8 cellular contexts compared by ENCODE assay signal in genomic region chr17:3723188-3723555, GRCh38. TPM values are rescaled to one million over a fixed set of nuclear protein-coding genes. Genes with fewer than 3 reads are reported as not detected.
DNase-seq lines count a peak whose midpoint lies in the region; ATAC-seq and TF ChIP-seq lines count a peak whose summit lies in the region.

No MANE protein-coding gene starts in this region.

- no peak for DNase-seq in H9
- no peak for DNase-seq in glutamatergic neuron
- no peak for DNase-seq in smooth muscle cell (lab: John Stamatoyannopoulos, UW; ENCODE audit: unreplicated experiment)
- no peak for DNase-seq in H4 (ENCODE audit: low spot score)
- DNase-seq in DMS 273 (lab: John Stamatoyannopoulos, UW; ENCODE audit: unreplicated experiment), result no peak
- no peak for DNase-seq in stimulated activated CD4-positive, alpha-beta T cell treated with anti-CD3 and anti-CD28 coated beads, Interleukin-1b, Interleukin-23, amount 100 ng/mL, for 48 hours

- no peak overlapping the region for H3K18ac ChIP-seq in H9 (ENCODE audit: insufficient read length, low read depth, low read length)

- ATAC-seq in HG03565 (IDR thresholded peaks at IDR 0.05; ENCODE audit: unreplicated experiment), result no peak

- peaks cover 8% of the 10 kb centered on the region; the same call in 1 of the 2 replicates for H3K79me2 ChIP-seq in H9 (ENCODE audit: insufficient read depth, low read length)
- H3K79me2 ChIP-seq in SU-DHL-6 (ENCODE audit: insufficient read depth, low read length), result peaks cover 53% of the 10 kb centered on the region
- H3K79me2 ChIP-seq in smooth muscle cell (ENCODE audit: low read depth), result peaks cover 26% of the 10 kb centered on the region

- WGBS in H9 (ENCODE audit: extremely low coverage, insufficient read length, low lambda C conversion rate), result no CpG with 5 or more reads among the region's 13 CpGs
- 7% methylated on average over 13 of the region's 13 CpGs for WGBS in smooth muscle cell (ENCODE audit: low lambda C conversion rate)

- H2AK5ac ChIP-seq in H9 (ENCODE audit: insufficient read length, low read length), result no peak overlapping the region

- H3K27ac Mint-ChIP-seq in H9 (peak overlapping the region in 2 of 3 experiments; percentile 69 to 98; a peak in 5 of 7 replicates), glutamatergic neuron (ENCODE audit: unreplicated experiment) (peak overlapping the region; percentile 88)

- peaks cover 11% of the 10 kb centered on the region for H3K23me2 ChIP-seq in H9 (ENCODE audit: insufficient read length, low read depth, low read length, poor library complexity, severe bottlenecking)

- H3K4me1 Mint-ChIP-seq in H9, result peaks cover 17 to 25% of the 10 kb centered on the region in 2 experiments
- peaks cover 11% of the 10 kb centered on the region for H3K4me1 Mint-ChIP-seq in glutamatergic neuron (ENCODE audit: low read depth, unreplicated experiment)

- H3K4me3 ChIP-seq in SU-DHL-6 (ENCODE audit: insufficient read depth, low read length, poor library complexity, severe bottlenecking), result peak overlapping the region; percentile 79
- peak overlapping the region; percentile 80 for H3K4me3 ChIP-seq in smooth muscle cell

- H3K36me3 ChIP-seq in SU-DHL-6 (ENCODE audit: low read length) (peaks cover 12% of the 10 kb centered on the region; the same call in 1 of the 2 replicates), smooth muscle cell (ENCODE audit: low read depth) (no peaks in the 10 kb centered on the region)

- H3K27me3 Mint-ChIP-seq in H9 (ENCODE audit: low read depth), result no peaks in the 10 kb centered on the region
- H3K27me3 Mint-ChIP-seq in glutamatergic neuron (ENCODE audit: unreplicated experiment), result peaks cover 2% of the 10 kb centered on the region

- H3K23ac ChIP-seq in H9 (ENCODE audit: insufficient read length, low read depth, low read length), result no peak overlapping the region

- H3K27me3 ChIP-seq in H9 (ENCODE audit: insufficient read depth, low read length), result no peaks in the 10 kb centered on the region
- H3K27me3 ChIP-seq in SU-DHL-6 (ENCODE audit: low read length), result no peaks in the 10 kb centered on the region
- no peaks in the 10 kb centered on the region for H3K27me3 ChIP-seq in smooth muscle cell (ENCODE audit: low read depth)

- H4K5ac ChIP-seq in H9 (ENCODE audit: insufficient read length, low read depth, low read length), result no peak overlapping the region

- no peak overlapping the region for H2AFZ ChIP-seq in H9 (ENCODE audit: low read length)
- peak overlapping the region; percentile 60 for H2AFZ ChIP-seq in SU-DHL-6 (ENCODE audit: low read depth, low read length, severe bottlenecking)
- H2AFZ ChIP-seq in smooth muscle cell (ENCODE audit: low read depth), result peak overlapping the region; percentile 80

- TF ChIP-seq CTCF in H9 (conservative IDR thresholded peaks at IDR 0.05), result no peak; the same call in 2 of the 3 replicates
- TF ChIP-seq CTCF in SU-DHL-6 (IDR thresholded peaks at IDR 0.05; ENCODE audit: insufficient read depth, low read length, poor library complexity, severe bottlenecking), result no peak
- no peak for TF ChIP-seq CTCF in glutamatergic neuron (IDR thresholded peaks at IDR 0.05; ENCODE audit: partially characterized antibody, unreplicated experiment)
- TF ChIP-seq CTCF in smooth muscle cell (IDR thresholded peaks at IDR 0.05; ENCODE audit: borderline replicate concordance, insufficient read depth, poor library complexity, severe bottlenecking), result no peak

- H3K14ac ChIP-seq in H9 (ENCODE audit: insufficient read depth, low read length), result no peak overlapping the region

- peaks cover 6% of the 10 kb centered on the region for H3K79me1 ChIP-seq in H9 (ENCODE audit: insufficient read depth, low read depth, low read length, poor library complexity, severe bottlenecking)

- no peaks in the 10 kb centered on the region for H3K9me3 Mint-ChIP-seq in H9
- peaks cover 6% of the 10 kb centered on the region for H3K9me3 Mint-ChIP-seq in glutamatergic neuron (ENCODE audit: unreplicated experiment)

- H3F3A ChIP-seq in SU-DHL-6 (ENCODE audit: insufficient read depth) (no peaks in the 10 kb centered on the region), smooth muscle cell (ENCODE audit: low read depth) (peaks cover 4% of the 10 kb centered on the region)

- H3K27ac ChIP-seq in H9 (ENCODE audit: insufficient read length, low read depth, low read length), result no peak overlapping the region
- peak overlapping the region; percentile 48 for H3K27ac ChIP-seq in SU-DHL-6 (ENCODE audit: low read depth, low read length)
- peak overlapping the region; percentile 74 for H3K27ac ChIP-seq in smooth muscle cell (ENCODE audit: low read depth)

- no peak overlapping the region for H2BK12ac ChIP-seq in H9 (ENCODE audit: insufficient read length, low read depth, low read length)

- H2BK15ac ChIP-seq in H9 (ENCODE audit: low read depth, low read length), result no peak overlapping the region

- H3K9me3 ChIP-seq in H9 (ENCODE audit: control insufficient read depth, low read depth, low read length) (no peaks in the 10 kb centered on the region), SU-DHL-6 (ENCODE audit: insufficient read depth, low read length) (no peaks in the 10 kb centered on the region), smooth muscle cell (replicated peaks; ENCODE audit: low read depth) (no peaks in the 10 kb centered on the region)

- H3T11ph ChIP-seq in H9 (ENCODE audit: low read length), result no peak overlapping the region

- H2BK20ac ChIP-seq in H9 (ENCODE audit: low read depth, low read length, poor library complexity, severe bottlenecking), result no peak overlapping the region

- H3K4ac ChIP-seq in H9 (ENCODE audit: low read depth, low read length), result no peak overlapping the region

- H4K8ac ChIP-seq in H9 (replicated peaks; ENCODE audit: insufficient read length, low read depth, low read length), result no peak overlapping the region

- H2BK5ac ChIP-seq in H9 (ENCODE audit: insufficient read length, low read length), result no peak overlapping the region

- H3K4me1 ChIP-seq in H9 (ENCODE audit: insufficient read depth, low read length) (no peaks in the 10 kb centered on the region), smooth muscle cell (ENCODE audit: low read depth) (peaks cover 23% of the 10 kb centered on the region)

- H3K36me3 Mint-ChIP-seq in H9 (ENCODE audit: insufficient read depth in 1 of 3, low read depth in 3 of 3) (peaks cover 35 to 52% (median 50%) of the 10 kb centered on the region in 3 experiments), glutamatergic neuron (ENCODE audit: unreplicated experiment) (no peaks in the 10 kb centered on the region)

- H2BK120ac ChIP-seq in H9 (ENCODE audit: low read depth, low read length, poor library complexity, severe bottlenecking), result no peak overlapping the region

- no peaks in the 10 kb centered on the region for H3K9me2 ChIP-seq in SU-DHL-6 (replicated peaks; ENCODE audit: insufficient read depth, low read length)

- H3K9ac ChIP-seq in H9 (ENCODE audit: extremely low read depth, insufficient read length, low read length) (peak overlapping the region; percentile 93), SU-DHL-6 (ENCODE audit: low read length) (peak overlapping the region; percentile 91), smooth muscle cell (ENCODE audit: low read depth) (peak overlapping the region; percentile 88)

- H3K4me2 ChIP-seq in H9 (ENCODE audit: insufficient read depth, insufficient read length, low read length) (peak overlapping the region; percentile 89), SU-DHL-6 (ENCODE audit: low read depth, low read length, poor library complexity, severe bottlenecking) (peak overlapping the region; percentile 83), smooth muscle cell (peak overlapping the region; percentile 92)

- H3K4me3 Mint-ChIP-seq in H9, result peak overlapping the region; percentile 94
- H3K4me3 Mint-ChIP-seq in glutamatergic neuron (ENCODE audit: unreplicated experiment), result peak overlapping the region; percentile 95

- H4K91ac ChIP-seq in H9 (ENCODE audit: insufficient read length, low read depth, low read length), result no peak overlapping the region

- no peaks in the 10 kb centered on the region for H4K20me1 ChIP-seq in H9 (ENCODE audit: control insufficient read depth, insufficient read depth, insufficient read length)
- H4K20me1 ChIP-seq in SU-DHL-6 (ENCODE audit: low read depth, low read length), result peaks cover 5% of the 10 kb centered on the region; the same call in 1 of the 2 replicates
- H4K20me1 ChIP-seq in smooth muscle cell (ENCODE audit: low read depth), result peaks cover 11% of the 10 kb centered on the region

- no peak overlapping the region for H3K56ac ChIP-seq in H9 (ENCODE audit: insufficient read length, low read depth, low read length)

RNA-seq across cellular contexts. Expression of gene HASPIN, which starts 0.5 kb away (rescaled TPM):
- total RNA-seq in H9 (2021), result 26.6 and 26.7 TPM in 2 replicates
- total RNA-seq in glutamatergic neuron (ENCODE audit: unreplicated experiment), result 2.3 TPM
- 2.6 and 2.7 TPM in 2 replicates for total RNA-seq in smooth muscle cell
- polyA plus RNA-seq in smooth muscle cell, result 1.2 and 2.0 TPM in 2 replicates
- 8.5 and 9.4 TPM in 2 replicates for total RNA-seq in H4 (2014; rRNA removed; shearing (Covaris generic))

RNA-seq across cellular contexts. Expression of gene P2RX5, which starts 27.2 kb away (rescaled TPM):
- 4.2 and 4.7 TPM in 2 replicates for total RNA-seq in H9 (2021)
- 6.6 TPM for total RNA-seq in glutamatergic neuron (ENCODE audit: unreplicated experiment)
- total RNA-seq in smooth muscle cell, result 0.72 TPM in 1 of 2 replicates, not detected in the other
- polyA plus RNA-seq in smooth muscle cell, result 0.59 TPM in 1 of 2 replicates, not detected in the other
- not detected in 2 replicates for total RNA-seq in H4 (2014; rRNA removed; shearing (Covaris generic))

RNA-seq across cellular contexts. Expression of gene EMC6, which starts 54.6 kb away (rescaled TPM):
- total RNA-seq in H9 (2021) (70.7 and 72.2 TPM in 2 replicates), glutamatergic neuron (ENCODE audit: unreplicated experiment) (44.4 TPM), smooth muscle cell (59.7 and 64.1 TPM in 2 replicates)
- 123 and 143 TPM in 2 replicates for polyA plus RNA-seq in smooth muscle cell
- total RNA-seq in H4 (2014; rRNA removed; shearing (Covaris generic)), result 15.9 and 26.6 TPM in 2 replicates

RNA-seq across cellular contexts. Expression of gene TAX1BP3, which starts 54.8 kb away (rescaled TPM):
- total RNA-seq in H9 (2021), result 76.3 and 79.2 TPM in 2 replicates
- 91.4 TPM for total RNA-seq in glutamatergic neuron (ENCODE audit: unreplicated experiment)
- total RNA-seq in smooth muscle cell, result 115 and 127 TPM in 2 replicates
- polyA plus RNA-seq in smooth muscle cell, result 248 and 295 TPM in 2 replicates
- 77.8 and 86.8 TPM in 2 replicates for total RNA-seq in H4 (2014; rRNA removed; shearing (Covaris generic))
